19 cellular contexts compared by ENCODE assay signal in the genomic region with DNA sequence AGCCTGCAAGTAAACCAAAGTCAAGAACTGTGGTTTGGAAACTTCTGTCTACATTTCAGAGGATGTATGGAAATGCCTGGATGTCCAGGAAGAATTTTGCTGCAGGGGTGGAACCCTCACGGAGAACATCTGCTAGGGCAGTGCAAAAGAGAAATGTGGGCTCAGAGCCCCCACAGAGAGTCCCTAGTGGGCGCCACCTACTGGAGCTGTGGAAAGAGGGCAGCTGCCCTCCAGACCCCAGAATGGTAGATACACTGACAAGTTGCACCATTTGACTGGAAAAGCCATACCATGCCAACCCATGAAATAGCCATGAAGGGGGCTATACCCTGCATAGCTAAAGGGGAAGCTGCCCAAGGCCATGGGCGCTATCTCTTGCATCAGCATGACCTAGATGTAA.
"Had no signal": no experiment of that assay in that cellular context is flagged by ENCODE, and none has a peak within 500 bp of the region (broad histone marks: within the 10 kb centered on the region; RNA-seq: fewer than 3 reads in every experiment).

No MANE protein-coding gene starts in this region.

- H3K27ac ChIP-seq: cardiac muscle cell, esophagus muscularis mucosa, gastroesophageal sphincter, heart left ventricle, left ventricle myocardium inferior, thyroid gland had no signal

- FAIRE-seq: endothelial cell of umbilical vein had no signal

- H3K36me3 ChIP-seq: cardiac muscle cell, esophagus muscularis mucosa, gastroesophageal sphincter, heart left ventricle, left ventricle myocardium inferior, thyroid gland had no signal

- H3K9me3 ChIP-seq: esophagus muscularis mucosa, gastroesophageal sphincter, left ventricle myocardium inferior, thyroid gland had no signal

- DNase-seq: activated B cell treated with CpG ODN at 0.5 μM for 24 hours; activated CD4-positive, alpha-beta memory T cell treated with anti-CD3 and anti-CD28 coated beads for 36 hours; activated CD4-positive, alpha-beta T cell treated with anti-CD3 and anti-CD28 coated beads for 4 hours; activated naive CD4-positive, alpha-beta T cell treated with Interleukin-2 at 50 U/mL for 16 hours; activated naive CD8-positive, alpha-beta T cell treated with anti-CD3 and anti-CD28 coated beads, Interleukin-2, amount 10 ng/mL, durations not matched to agents 7 days and 5 days; activated T-cell treated with anti-CD3 and anti-CD28 coated beads, Interleukin-2, amount 50 U/mL, for 1 hour; amygdala; effector CD8-positive, alpha-beta T cell; heart left ventricle; left ventricle myocardium inferior; mammary epithelial cell; nephron progenitor cell; occipital lobe; stimulated activated naive B cell treated with anti-CD40 and anti-IgM and Interleukin-4, amounts not matched to agents 10 μg/mL and 1 μg/mL and 100 μg/mL, for 72 hours; thyroid gland had no signal

- H3K4me3 ChIP-seq: cardiac muscle cell, esophagus muscularis mucosa, gastroesophageal sphincter, heart left ventricle, left ventricle myocardium inferior, thyroid gland had no signal

- ATAC-seq: gastroesophageal sphincter; heart left ventricle; stimulated activated naive B cell treated with anti-CD40 and anti-IgM and Interleukin-4, amounts not matched to agents 10 μg/mL and 1 μg/mL and 100 μg/mL, for 72 hours had no signal

- H3K27me3 ChIP-seq: cardiac muscle cell, esophagus muscularis mucosa, gastroesophageal sphincter, heart left ventricle, thyroid gland had no signal

- H3K4me1 ChIP-seq: esophagus muscularis mucosa, gastroesophageal sphincter, heart left ventricle, left ventricle myocardium inferior, thyroid gland had no signal
